In the genomic region with DNA sequence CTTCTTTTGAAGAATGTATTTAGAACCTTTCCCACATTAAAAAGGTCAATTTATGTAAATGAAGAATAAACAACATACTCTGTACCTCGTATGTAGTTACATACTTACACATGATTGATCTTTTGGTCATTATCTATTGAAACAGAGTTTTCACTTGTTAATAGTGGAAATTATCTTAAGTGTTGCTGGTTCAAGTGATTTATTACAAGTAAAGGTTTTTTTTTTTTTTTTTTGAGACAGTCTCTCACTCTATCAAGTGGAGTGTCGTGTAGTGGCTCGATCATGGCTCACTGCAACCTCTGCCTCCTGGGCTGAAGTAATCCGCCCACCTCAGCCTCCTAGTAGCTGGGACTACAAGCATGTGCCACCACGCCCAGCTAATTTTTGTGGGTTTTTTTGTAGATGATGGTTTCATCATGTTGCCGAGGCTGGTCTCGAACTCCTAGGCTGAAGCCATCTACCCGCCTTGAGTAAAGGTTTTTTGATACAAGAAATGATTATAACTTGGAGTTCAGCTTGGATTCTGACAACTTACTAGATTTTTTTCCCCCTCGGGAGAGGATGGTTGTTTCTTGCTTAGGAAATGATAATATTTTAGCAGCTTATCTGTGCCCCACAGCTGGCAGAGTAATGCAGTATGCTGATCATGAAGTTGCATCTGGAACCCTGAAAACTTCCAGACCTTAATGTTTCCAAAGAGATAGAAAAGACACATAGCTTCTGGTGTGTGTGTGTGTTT, we compare ENCODE assay signal across 1 cellular context.
TF ChIP-seq lines count a peak whose summit lies in the region.

No MANE protein-coding gene starts in this region.

TF ChIP-seq in K562, 482 proteins besides CTCF, POLR2A, EP300 and RAD21 (continued from another document and continues in another):
- TF ChIP-seq, protein P1, sequence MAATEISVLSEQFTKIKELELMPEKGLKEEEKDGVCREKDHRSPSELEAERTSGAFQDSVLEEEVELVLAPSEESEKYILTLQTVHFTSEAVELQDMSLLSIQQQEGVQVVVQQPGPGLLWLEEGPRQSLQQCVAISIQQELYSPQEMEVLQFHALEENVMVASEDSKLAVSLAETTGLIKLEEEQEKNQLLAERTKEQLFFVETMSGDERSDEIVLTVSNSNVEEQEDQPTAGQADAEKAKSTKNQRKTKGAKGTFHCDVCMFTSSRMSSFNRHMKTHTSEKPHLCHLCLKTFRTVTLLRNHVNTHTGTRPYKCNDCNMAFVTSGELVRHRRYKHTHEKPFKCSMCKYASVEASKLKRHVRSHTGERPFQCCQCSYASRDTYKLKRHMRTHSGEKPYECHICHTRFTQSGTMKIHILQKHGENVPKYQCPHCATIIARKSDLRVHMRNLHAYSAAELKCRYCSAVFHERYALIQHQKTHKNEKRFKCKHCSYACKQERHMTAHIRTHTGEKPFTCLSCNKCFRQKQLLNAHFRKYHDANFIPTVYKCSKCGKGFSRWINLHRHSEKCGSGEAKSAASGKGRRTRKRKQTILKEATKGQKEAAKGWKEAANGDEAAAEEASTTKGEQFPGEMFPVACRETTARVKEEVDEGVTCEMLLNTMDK (IDR thresholded peaks at IDR 0.05; ENCODE audit: borderline replicate concordance, insufficient read depth, low read depth, low read length, poor library complexity, severe bottlenecking), result no peak
- TF ChIP-seq CBFA2T3 (IDR thresholded peaks at IDR 0.05) (peak; percentile 98), MCM3 (IDR thresholded peaks at IDR 0.05) (no peak), RCOR1 (IDR thresholded peaks at IDR 0.05; ENCODE audit: borderline replicate concordance in 1 of 2, low read depth in 2 of 2, low read length in 2 of 2) (peak in 1 of 2 experiments; percentile 78; a peak in 2 of 4 replicates), TEAD4 (IDR thresholded peaks at IDR 0.05; ENCODE audit: low read length) (peak; percentile 98), TEAD4 (CRISPR knock-in tag; IDR thresholded peaks at IDR 0.05; ENCODE audit: borderline replicate concordance) (no peak), ETV1 (tag; conservative IDR thresholded peaks at IDR 0.05; ENCODE audit: low read depth) (no peak), ARID1B (IDR thresholded peaks at IDR 0.05) (peak; percentile 97), XRCC5 (IDR thresholded peaks at IDR 0.05; ENCODE audit: low read depth, low read length) (no peak), SRF (CRISPR knock-in tag; IDR thresholded peaks at IDR 0.05) (no peak), MIER1 (IDR thresholded peaks at IDR 0.05; ENCODE audit: low read depth) (no peak), NBN (IDR thresholded peaks at IDR 0.05; ENCODE audit: low read depth) (peak; percentile 70; the same call in 1 of the 2 replicates), ZNF274 (IDR thresholded peaks at IDR 0.05; ENCODE audit: borderline replicate concordance, low read depth, low read length) (no peak), EP400 (IDR thresholded peaks at IDR 0.05) (peak; percentile 17; the same call in 1 of the 2 replicates), NFIC (IDR thresholded peaks at IDR 0.05) (peak; percentile 87), TEAD2 (tag; IDR thresholded peaks at IDR 0.05) (no peak), ARNT (IDR thresholded peaks at IDR 0.05) (peak in 1 of 2 experiments; percentile 84; a peak in 2 of 4 replicates), PTTG1 (tag; IDR thresholded peaks at IDR 0.05; ENCODE audit: low read depth) (no peak), HDAC1 (IDR thresholded peaks at IDR 0.05) (peak in 1 of 2 experiments; percentile 52; a peak in 1 of 4 replicates), SMAD4 (CRISPR knock-in tag; conservative IDR thresholded peaks at IDR 0.05) (peak; percentile 84), ZNF668 (CRISPR knock-in tag; IDR thresholded peaks at IDR 0.05) (0 out of 2 replicates have a peak, but pooled peaks have one; percentile 33), FUS (optimal IDR thresholded peaks at IDR 0.05; ENCODE audit: low read depth, low read length) (no peak), ZNF384 (IDR thresholded peaks at IDR 0.05; ENCODE audit: low read depth, low read length) (peak; percentile 87), NR2C2 (CRISPR knock-in tag; IDR thresholded peaks at IDR 0.05) (no peak), NR2C2 (tag; IDR thresholded peaks at IDR 0.05) (no peak), TCFL5 (CRISPR knock-in tag; conservative IDR thresholded peaks at IDR 0.05) (no peak), LEF1 (IDR thresholded peaks at IDR 0.05) (peak; percentile 71; the same call in 1 of the 2 replicates), YY1 (IDR thresholded peaks at IDR 0.05; ENCODE audit: borderline replicate concordance in 1 of 3, control insufficient read depth in 1 of 3, extremely low read depth in 1 of 3, insufficient read depth in 3 of 3, insufficient read length in 1 of 3, insufficient replicate concordance in 2 of 3, low read depth in 1 of 3, low read length in 2 of 3) (no peak), ZFPM2 (CRISPR knock-in tag; IDR thresholded peaks at IDR 0.05) (no peak), ILF3 (IDR thresholded peaks at IDR 0.05; ENCODE audit: borderline replicate concordance) (peak; percentile 68; the same call in 1 of the 2 replicates), ZZZ3 (IDR thresholded peaks at IDR 0.05) (no peak), FOXK2 (conservative IDR thresholded peaks at IDR 0.05 in 1 of 2, IDR thresholded peaks at IDR 0.05 in 1 of 2; ENCODE audit: low read depth in 2 of 2) (0 out of 4 replicates have a peak, but pooled peaks of 1 of the 2 experiments have one; percentile 23), SMAD1 (IDR thresholded peaks at IDR 0.05; ENCODE audit: low read depth, low read length, partially characterized antibody) (no peak), TEAD1 (CRISPR knock-in tag; IDR thresholded peaks at IDR 0.05) (peak in 1 of 2 experiments; percentile 62; a peak in 1 of 4 replicates), RFX5 (IDR thresholded peaks at IDR 0.05; ENCODE audit: low read depth, low read length) (no peak), MAFF (IDR thresholded peaks at IDR 0.05; ENCODE audit: low read length) (peak; percentile 1; the same call in 1 of the 2 replicates), CC2D1A (IDR thresholded peaks at IDR 0.05) (peak; percentile 90; the same call in 1 of the 2 replicates), SMARCA5 (IDR thresholded peaks at IDR 0.05) (no peak)
- TF ChIP-seq, protein P2, sequence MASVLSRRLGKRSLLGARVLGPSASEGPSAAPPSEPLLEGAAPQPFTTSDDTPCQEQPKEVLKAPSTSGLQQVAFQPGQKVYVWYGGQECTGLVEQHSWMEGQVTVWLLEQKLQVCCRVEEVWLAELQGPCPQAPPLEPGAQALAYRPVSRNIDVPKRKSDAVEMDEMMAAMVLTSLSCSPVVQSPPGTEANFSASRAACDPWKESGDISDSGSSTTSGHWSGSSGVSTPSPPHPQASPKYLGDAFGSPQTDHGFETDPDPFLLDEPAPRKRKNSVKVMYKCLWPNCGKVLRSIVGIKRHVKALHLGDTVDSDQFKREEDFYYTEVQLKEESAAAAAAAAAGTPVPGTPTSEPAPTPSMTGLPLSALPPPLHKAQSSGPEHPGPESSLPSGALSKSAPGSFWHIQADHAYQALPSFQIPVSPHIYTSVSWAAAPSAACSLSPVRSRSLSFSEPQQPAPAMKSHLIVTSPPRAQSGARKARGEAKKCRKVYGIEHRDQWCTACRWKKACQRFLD (CRISPR knock-in tag; IDR thresholded peaks at IDR 0.05), result peak; percentile 80; the same call in 1 of the 2 replicates
- TF ChIP-seq, protein P3, sequence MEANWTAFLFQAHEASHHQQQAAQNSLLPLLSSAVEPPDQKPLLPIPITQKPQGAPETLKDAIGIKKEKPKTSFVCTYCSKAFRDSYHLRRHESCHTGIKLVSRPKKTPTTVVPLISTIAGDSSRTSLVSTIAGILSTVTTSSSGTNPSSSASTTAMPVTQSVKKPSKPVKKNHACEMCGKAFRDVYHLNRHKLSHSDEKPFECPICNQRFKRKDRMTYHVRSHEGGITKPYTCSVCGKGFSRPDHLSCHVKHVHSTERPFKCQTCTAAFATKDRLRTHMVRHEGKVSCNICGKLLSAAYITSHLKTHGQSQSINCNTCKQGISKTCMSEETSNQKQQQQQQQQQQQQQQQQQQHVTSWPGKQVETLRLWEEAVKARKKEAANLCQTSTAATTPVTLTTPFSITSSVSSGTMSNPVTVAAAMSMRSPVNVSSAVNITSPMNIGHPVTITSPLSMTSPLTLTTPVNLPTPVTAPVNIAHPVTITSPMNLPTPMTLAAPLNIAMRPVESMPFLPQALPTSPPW (CRISPR knock-in tag; IDR thresholded peaks at IDR 0.05), result 0 out of 2 replicates have a peak, but pooled peaks have one; percentile 41
- TF ChIP-seq, protein P4, sequence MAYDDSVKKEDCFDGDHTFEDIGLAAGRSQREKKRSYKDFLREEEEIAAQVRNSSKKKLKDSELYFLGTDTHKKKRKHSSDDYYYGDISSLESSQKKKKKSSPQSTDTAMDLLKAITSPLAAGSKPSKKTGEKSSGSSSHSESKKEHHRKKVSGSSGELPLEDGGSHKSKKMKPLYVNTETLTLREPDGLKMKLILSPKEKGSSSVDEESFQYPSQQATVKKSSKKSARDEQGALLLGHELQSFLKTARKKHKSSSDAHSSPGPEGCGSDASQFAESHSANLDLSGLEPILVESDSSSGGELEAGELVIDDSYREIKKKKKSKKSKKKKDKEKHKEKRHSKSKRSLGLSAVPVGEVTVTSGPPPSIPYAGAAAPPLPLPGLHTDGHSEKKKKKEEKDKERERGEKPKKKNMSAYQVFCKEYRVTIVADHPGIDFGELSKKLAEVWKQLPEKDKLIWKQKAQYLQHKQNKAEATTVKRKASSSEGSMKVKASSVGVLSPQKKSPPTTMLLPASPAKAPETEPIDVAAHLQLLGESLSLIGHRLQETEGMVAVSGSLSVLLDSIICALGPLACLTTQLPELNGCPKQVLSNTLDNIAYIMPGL (CRISPR knock-in tag; IDR thresholded peaks at IDR 0.05), result no peak
- TF ChIP-seq, protein P5, sequence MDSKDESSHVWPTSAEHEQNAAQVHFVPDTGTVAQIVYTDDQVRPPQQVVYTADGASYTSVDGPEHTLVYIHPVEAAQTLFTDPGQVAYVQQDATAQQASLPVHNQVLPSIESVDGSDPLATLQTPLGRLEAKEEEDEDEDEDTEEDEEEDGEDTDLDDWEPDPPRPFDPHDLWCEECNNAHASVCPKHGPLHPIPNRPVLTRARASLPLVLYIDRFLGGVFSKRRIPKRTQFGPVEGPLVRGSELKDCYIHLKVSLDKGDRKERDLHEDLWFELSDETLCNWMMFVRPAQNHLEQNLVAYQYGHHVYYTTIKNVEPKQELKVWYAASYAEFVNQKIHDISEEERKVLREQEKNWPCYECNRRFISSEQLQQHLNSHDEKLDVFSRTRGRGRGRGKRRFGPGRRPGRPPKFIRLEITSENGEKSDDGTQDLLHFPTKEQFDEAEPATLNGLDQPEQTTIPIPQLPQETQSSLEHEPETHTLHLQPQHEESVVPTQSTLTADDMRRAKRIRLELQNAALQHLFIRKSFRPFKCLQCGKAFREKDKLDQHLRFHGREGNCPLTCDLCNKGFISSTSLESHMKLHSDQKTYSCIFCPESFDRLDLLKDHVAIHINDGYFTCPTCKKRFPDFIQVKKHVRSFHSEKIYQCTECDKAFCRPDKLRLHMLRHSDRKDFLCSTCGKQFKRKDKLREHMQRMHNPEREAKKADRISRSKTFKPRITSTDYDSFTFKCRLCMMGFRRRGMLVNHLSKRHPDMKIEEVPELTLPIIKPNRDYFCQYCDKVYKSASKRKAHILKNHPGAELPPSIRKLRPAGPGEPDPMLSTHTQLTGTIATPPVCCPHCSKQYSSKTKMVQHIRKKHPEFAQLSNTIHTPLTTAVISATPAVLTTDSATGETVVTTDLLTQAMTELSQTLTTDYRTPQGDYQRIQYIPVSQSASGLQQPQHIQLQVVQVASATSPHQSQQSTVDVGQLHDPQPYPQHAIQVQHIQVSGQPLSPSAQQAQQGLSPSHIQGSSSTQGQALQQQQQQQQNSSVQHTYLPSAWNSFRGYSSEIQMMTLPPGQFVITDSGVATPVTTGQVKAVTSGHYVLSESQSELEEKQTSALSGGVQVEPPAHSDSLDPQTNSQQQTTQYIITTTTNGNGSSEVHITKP (IDR thresholded peaks at IDR 0.05; ENCODE audit: partially characterized antibody), result peak; percentile 90
- TF ChIP-seq, protein P6, sequence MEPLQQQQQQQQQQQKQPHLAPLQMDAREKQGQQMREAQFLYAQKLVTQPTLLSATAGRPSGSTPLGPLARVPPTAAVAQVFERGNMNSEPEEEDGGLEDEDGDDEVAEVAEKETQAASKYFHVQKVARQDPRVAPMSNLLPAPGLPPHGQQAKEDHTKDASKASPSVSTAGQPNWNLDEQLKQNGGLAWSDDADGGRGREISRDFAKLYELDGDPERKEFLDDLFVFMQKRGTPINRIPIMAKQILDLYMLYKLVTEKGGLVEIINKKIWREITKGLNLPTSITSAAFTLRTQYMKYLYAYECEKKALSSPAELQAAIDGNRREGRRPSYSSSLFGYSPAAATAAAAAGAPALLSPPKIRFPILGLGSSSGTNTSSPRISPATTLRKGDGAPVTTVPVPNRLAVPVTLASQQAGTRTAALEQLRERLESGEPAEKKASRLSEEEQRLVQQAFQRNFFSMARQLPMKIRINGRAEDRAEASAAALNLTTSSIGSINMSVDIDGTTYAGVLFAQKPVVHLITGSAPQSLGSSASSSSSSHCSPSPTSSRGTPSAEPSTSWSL (CRISPR knock-in tag; IDR thresholded peaks at IDR 0.05; ENCODE audit: borderline replicate concordance), result no peak
- TF ChIP-seq, protein P7, sequence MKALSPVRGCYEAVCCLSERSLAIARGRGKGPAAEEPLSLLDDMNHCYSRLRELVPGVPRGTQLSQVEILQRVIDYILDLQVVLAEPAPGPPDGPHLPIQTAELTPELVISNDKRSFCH (CRISPR knock-in tag; IDR thresholded peaks at IDR 0.05), result no peak
- TF ChIP-seq, protein P7 (tag; IDR thresholded peaks at IDR 0.05), result no peak
- TF ChIP-seq, protein P8, sequence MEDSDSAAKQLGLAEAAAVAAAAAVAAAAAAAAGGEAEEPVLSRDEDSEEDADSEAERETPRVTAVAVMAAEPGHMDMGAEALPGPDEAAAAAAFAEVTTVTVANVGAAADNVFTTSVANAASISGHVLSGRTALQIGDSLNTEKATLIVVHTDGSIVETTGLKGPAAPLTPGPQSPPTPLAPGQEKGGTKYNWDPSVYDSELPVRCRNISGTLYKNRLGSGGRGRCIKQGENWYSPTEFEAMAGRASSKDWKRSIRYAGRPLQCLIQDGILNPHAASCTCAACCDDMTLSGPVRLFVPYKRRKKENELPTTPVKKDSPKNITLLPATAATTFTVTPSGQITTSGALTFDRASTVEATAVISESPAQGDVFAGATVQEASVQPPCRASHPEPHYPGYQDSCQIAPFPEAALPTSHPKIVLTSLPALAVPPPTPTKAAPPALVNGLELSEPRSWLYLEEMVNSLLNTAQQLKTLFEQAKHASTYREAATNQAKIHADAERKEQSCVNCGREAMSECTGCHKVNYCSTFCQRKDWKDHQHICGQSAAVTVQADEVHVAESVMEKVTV (CRISPR knock-in tag; IDR thresholded peaks at IDR 0.05), result 0 out of 2 replicates have a peak, but pooled peaks have one; percentile 16
- TF ChIP-seq, protein P9, sequence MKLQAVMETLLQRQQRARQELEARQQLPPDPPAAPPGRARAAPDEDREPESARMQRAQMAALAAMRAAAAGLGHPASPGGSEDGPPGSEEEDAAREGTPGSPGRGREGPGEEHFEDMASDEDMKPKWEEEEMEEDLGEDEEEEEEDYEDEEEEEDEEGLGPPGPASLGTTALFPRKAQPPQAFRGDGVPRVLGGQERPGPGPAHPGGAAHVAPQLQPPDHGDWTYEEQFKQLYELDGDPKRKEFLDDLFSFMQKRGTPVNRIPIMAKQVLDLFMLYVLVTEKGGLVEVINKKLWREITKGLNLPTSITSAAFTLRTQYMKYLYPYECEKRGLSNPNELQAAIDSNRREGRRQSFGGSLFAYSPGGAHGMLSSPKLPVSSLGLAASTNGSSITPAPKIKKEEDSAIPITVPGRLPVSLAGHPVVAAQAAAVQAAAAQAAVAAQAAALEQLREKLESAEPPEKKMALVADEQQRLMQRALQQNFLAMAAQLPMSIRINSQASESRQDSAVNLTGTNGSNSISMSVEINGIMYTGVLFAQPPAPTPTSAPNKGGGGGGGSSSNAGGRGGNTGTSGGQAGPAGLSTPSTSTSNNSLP (IDR thresholded peaks at IDR 0.05; ENCODE audit: borderline replicate concordance, low read depth, low read length), result 0 out of 2 replicates have a peak, but pooled peaks have one; percentile 10
